ENCODE assay signal across 33 cellular contexts in genomic region chr9:14025741-14026140, GRCh38.
"Had no signal": no experiment of that assay in that cellular context is flagged by ENCODE, and none has a peak within 500 bp of the region (broad histone marks: within the 10 kb centered on the region; RNA-seq: fewer than 3 reads in every experiment).

No MANE protein-coding gene starts in this region.

- H3K36me3 Mint-ChIP-seq: activated naive CD4-positive, alpha-beta T cell treated with anti-CD3 and anti-CD28 coated beads, Interleukin-2, amount 50 U/mL, for 24 hours; activated naive CD8-positive, alpha-beta T cell treated with anti-CD3 and anti-CD28 coated beads for 36 hours had no signal

- H3K27me3 ChIP-seq: adrenal gland, body of pancreas, esophagus muscularis mucosa, foreskin keratinocyte, gastroesophageal sphincter, heart right ventricle had no signal

- H3K4me1 Mint-ChIP-seq: activated CD4-positive, alpha-beta memory T cell treated with anti-CD3 and anti-CD28 coated beads, Interleukin-2, amount 10 ng/mL, durations not matched to agents 7 days and 5 days; activated CD4-positive, alpha-beta T cell treated with anti-CD3 and anti-CD28 coated beads for 36 hours; activated CD4-positive, alpha-beta T cell treated with anti-CD3 and anti-CD28 coated beads, Interleukin-2, amount 10 ng/mL, durations not matched to agents 24 days and 14 days; activated naive CD4-positive, alpha-beta T cell treated with anti-CD3 and anti-CD28 coated beads, Interleukin-2, amount 50 U/mL, for 24 hours; activated naive CD8-positive, alpha-beta T cell treated with anti-CD3 and anti-CD28 coated beads for 36 hours; activated naive CD8-positive, alpha-beta T cell treated with anti-CD3 and anti-CD28 coated beads, Interleukin-2, amount 50 U/mL, for 24 hours; activated T-helper 17 cell treated with anti-CD3 and anti-CD28 coated beads, Interleukin-2, amount 50 U/mL, for 72 hours; T-helper 17 cell had no signal

- H3K4me1 ChIP-seq: adrenal gland had no signal

- H3K4me3 Mint-ChIP-seq: activated CD4-positive, alpha-beta memory T cell treated with anti-CD3 and anti-CD28 coated beads, Interleukin-2, amount 10 ng/mL, durations not matched to agents 7 days and 5 days; activated CD4-positive, alpha-beta T cell treated with anti-CD3 and anti-CD28 coated beads for 36 hours; activated CD4-positive, alpha-beta T cell treated with anti-CD3 and anti-CD28 coated beads, Interleukin-2, amount 10 ng/mL, durations not matched to agents 24 days and 14 days; activated naive CD4-positive, alpha-beta T cell treated with anti-CD3 and anti-CD28 coated beads for 36 hours; activated naive CD4-positive, alpha-beta T cell treated with anti-CD3 and anti-CD28 coated beads, Interleukin-2, amount 50 U/mL, for 24 hours; activated naive CD8-positive, alpha-beta T cell treated with anti-CD3 and anti-CD28 coated beads for 36 hours; activated naive CD8-positive, alpha-beta T cell treated with anti-CD3 and anti-CD28 coated beads, Interleukin-2, amount 50 U/mL, for 24 hours; activated T-cell treated with anti-CD3 and anti-CD28 coated beads, Interleukin-2, amount 50 U/mL, for 24 hours; activated T-helper 17 cell treated with anti-CD3 and anti-CD28 coated beads, Interleukin-2, amount 50 U/mL, for 72 hours; effector memory CD8-positive, alpha-beta T cell; T-helper 17 cell; T-helper 2 cell treated with Interferon-gamma antibody and Interleukin-4, amounts not matched to agents 5 μg/mL and 100 μg/mL, for 36 hours had no signal

- H3K27ac Mint-ChIP-seq: activated CD4-positive, alpha-beta memory T cell treated with anti-CD3 and anti-CD28 coated beads, Interleukin-2, amount 10 ng/mL, durations not matched to agents 7 days and 5 days; activated CD4-positive, alpha-beta T cell treated with anti-CD3 and anti-CD28 coated beads for 36 hours; activated CD4-positive, alpha-beta T cell treated with anti-CD3 and anti-CD28 coated beads, Interleukin-2, amount 10 ng/mL, durations not matched to agents 24 days and 14 days; activated naive CD4-positive, alpha-beta T cell treated with anti-CD3 and anti-CD28 coated beads for 36 hours; activated naive CD4-positive, alpha-beta T cell treated with anti-CD3 and anti-CD28 coated beads, Interleukin-2, amount 50 U/mL, for 24 hours; activated naive CD8-positive, alpha-beta T cell treated with anti-CD3 and anti-CD28 coated beads for 36 hours; activated naive CD8-positive, alpha-beta T cell treated with anti-CD3 and anti-CD28 coated beads, Interleukin-2, amount 50 U/mL, for 24 hours; activated T-cell treated with anti-CD3 and anti-CD28 coated beads, Interleukin-2, amount 50 U/mL, for 24 hours; activated T-helper 17 cell treated with anti-CD3 and anti-CD28 coated beads, Interleukin-2, amount 50 U/mL, for 72 hours; effector memory CD8-positive, alpha-beta T cell; T-helper 17 cell; T-helper 2 cell treated with Interferon-gamma antibody and Interleukin-4, amounts not matched to agents 5 μg/mL and 100 μg/mL, for 36 hours had no signal

- H3K9me3 Mint-ChIP-seq: activated naive CD4-positive, alpha-beta T cell treated with anti-CD3 and anti-CD28 coated beads for 36 hours; activated naive CD4-positive, alpha-beta T cell treated with anti-CD3 and anti-CD28 coated beads, Interleukin-2, amount 50 U/mL, for 24 hours; activated naive CD8-positive, alpha-beta T cell treated with anti-CD3 and anti-CD28 coated beads for 36 hours; T-helper 2 cell treated with Interferon-gamma antibody and Interleukin-4, amounts not matched to agents 5 μg/mL and 100 μg/mL, for 36 hours had no signal

- H3K4me3 ChIP-seq: adrenal gland, body of pancreas, esophagus muscularis mucosa, gastroesophageal sphincter, heart right ventricle had no signal

- H3K36me3 ChIP-seq: adrenal gland, esophagus muscularis mucosa, gastroesophageal sphincter, heart right ventricle had no signal

- H3K27ac ChIP-seq: adrenal gland, body of pancreas, esophagus muscularis mucosa, foreskin keratinocyte, gastroesophageal sphincter had no signal

- H3K27me3 Mint-ChIP-seq: activated CD4-positive, alpha-beta memory T cell treated with anti-CD3 and anti-CD28 coated beads, Interleukin-2, amount 10 ng/mL, durations not matched to agents 7 days and 5 days; activated CD4-positive, alpha-beta T cell treated with anti-CD3 and anti-CD28 coated beads for 36 hours; activated CD4-positive, alpha-beta T cell treated with anti-CD3 and anti-CD28 coated beads, Interleukin-2, amount 10 ng/mL, durations not matched to agents 24 days and 14 days; activated naive CD4-positive, alpha-beta T cell treated with anti-CD3 and anti-CD28 coated beads, Interleukin-2, amount 50 U/mL, for 24 hours; activated naive CD8-positive, alpha-beta T cell treated with anti-CD3 and anti-CD28 coated beads for 36 hours; activated naive CD8-positive, alpha-beta T cell treated with anti-CD3 and anti-CD28 coated beads, Interleukin-2, amount 50 U/mL, for 24 hours; activated T-cell treated with anti-CD3 and anti-CD28 coated beads, Interleukin-2, amount 50 U/mL, for 24 hours; effector memory CD8-positive, alpha-beta T cell; T-helper 17 cell had no signal

- DNase-seq: activated CD4-positive, alpha-beta memory T cell treated with anti-CD3 and anti-CD28 coated beads, Interleukin-2, amount 10 ng/mL, durations not matched to agents 7 days and 5 days; activated CD4-positive, alpha-beta T cell treated with anti-CD3 and anti-CD28 coated beads for 36 hours; activated CD4-positive, alpha-beta T cell treated with anti-CD3 and anti-CD28 coated beads, Interleukin-2, amount 10 ng/mL, durations not matched to agents 24 days and 14 days; activated CD4-positive, alpha-beta T cell treated with anti-CD3 and anti-CD28 coated beads, Interleukin-2, amount 50 U/mL, for 4 hours; activated CD4-positive, CD25-positive, alpha-beta regulatory T cell; activated CD4-positive, CD25-positive, alpha-beta regulatory T cell treated with anti-CD3 and anti-CD28 coated beads, Interleukin-2, amount 50 U/mL, for 72 hours; activated CD8-positive, alpha-beta memory T cell treated with anti-CD3 and anti-CD28 coated beads, Interleukin-2, amount 50 U/mL, for 48 hours; activated effector memory CD4-positive, alpha-beta T cell treated with anti-CD3 and anti-CD28 coated beads, Interleukin-2, amount 50 U/mL, for 16 hours; activated naive CD4-positive, alpha-beta T cell treated with anti-CD3 and anti-CD28 coated beads for 36 hours; activated naive CD8-positive, alpha-beta T cell treated with anti-CD3 and anti-CD28 coated beads for 36 hours; activated naive CD8-positive, alpha-beta T cell treated with anti-CD3 and anti-CD28 coated beads, Interleukin-2, amount 50 U/mL, for 24 hours; activated T-cell treated with anti-CD3 and anti-CD28 coated beads for 4 hours; activated T-cell treated with anti-CD3 and anti-CD28 coated beads, Interleukin-2, amount 50 U/mL, for 24 hours; adrenal gland; amygdala; aorta; body of pancreas; caudate nucleus; cortex of kidney; dermis blood vessel endothelial cell; effector CD4-positive, alpha-beta T cell; effector memory CD8-positive, alpha-beta T cell; erythroblast; foreskin keratinocyte; heart right ventricle; T-helper 1 cell; T-helper 17 cell; T1000 had no signal

- H3K9me3 ChIP-seq: adrenal gland, body of pancreas, esophagus muscularis mucosa, gastroesophageal sphincter, heart right ventricle had no signal
